21 cellular contexts compared by ENCODE assay signal in genomic region chr7:151891753-151892152, GRCh38. TPM values are rescaled to one million over a fixed set of nuclear protein-coding genes. Genes with fewer than 3 reads are reported as not detected.
A peak's percentile ranks its signal among the peaks of the same experiment; 100 is the strongest.
DNase-seq lines count a peak whose midpoint lies in the region; FAIRE-seq and TF ChIP-seq lines count a peak whose summit lies in the region.
"Had no signal": no experiment of that assay in that cellular context is flagged by ENCODE, and none has a peak within 500 bp of the region (broad histone marks: within the 10 kb centered on the region; RNA-seq: fewer than 3 reads in every experiment).

No MANE protein-coding gene starts in this region.

- H3K27ac ChIP-seq in kidney (ENCODE audit: low read depth in 2 of 2, low read length in 2 of 2) (no peak overlapping the region), RWPE1 (no peak overlapping the region)
- H3K27ac ChIP-seq: 22Rv1, A549, C4-2B had no signal

- intact Hi-C loops in kidney (cut with DNase I) = no loop called here
- intact Hi-C loops in posterior vena cava (cut with DNase I) = no loop called here

- no peak overlapping the region for H3K4me3 ChIP-seq in kidney (ENCODE audit: low read length in 2 of 2)
- H3K4me3 ChIP-seq: A549, HAP-1 had no signal

- POLR2A ChIA-PET in RWPE1 (lab: Yijun Ruan, JAX; ENCODE audit: low non-redundant PET) = no interaction called here

- no peak for TF ChIP-seq CTCF in kidney (IDR thresholded peaks at IDR 0.05; ENCODE audit: borderline replicate concordance, extremely low read depth, insufficient read depth)
- no peak for TF ChIP-seq CTCF in RWPE1 (conservative IDR thresholded peaks at IDR 0.05; ENCODE audit: low read depth)

- no peaks in the 10 kb centered on the region for H3K36me3 ChIP-seq in kidney (ENCODE audit: control insufficient read depth in 1 of 2, insufficient read depth in 2 of 2, low read length in 2 of 2)
- H3K36me3 ChIP-seq: HAP-1 had no signal

- no peak overlapping the region for H3K27ac Mint-ChIP-seq in immature natural killer cell
- H3K27ac Mint-ChIP-seq: CD4-positive, alpha-beta T cell had no signal

- no peaks in the 10 kb centered on the region for H3K9me3 ChIP-seq in kidney (ENCODE audit: control insufficient read depth in 1 of 2, low read length in 2 of 2)
- H3K9me3 ChIP-seq: A549, Caco-2, HAP-1 had no signal

- no peak overlapping the region for H3K4me3 Mint-ChIP-seq in immature natural killer cell
- H3K4me3 Mint-ChIP-seq: CD4-positive, alpha-beta T cell had no signal

- FAIRE-seq in kidney (lab: Jason Lieb, UNC) = no peak
- FAIRE-seq: A549, D721Med, G401.6, GM12892, GM18507, H1, HepG2 had no signal

- H3K4me1 ChIP-seq in kidney (ENCODE audit: control insufficient read depth in 1 of 2, insufficient read depth in 1 of 2, low read depth in 1 of 2, low read length in 2 of 2) = no peaks in the 10 kb centered on the region
- H3K4me1 ChIP-seq: Caco-2, HAP-1 had no signal

- H3K27me3 Mint-ChIP-seq in immature natural killer cell (ENCODE audit: low read depth in 3 of 3) = peaks cover 0 to 10% (median 9%) of the 10 kb centered on the region in 3 donors

- no peaks in the 10 kb centered on the region for H3K36me3 Mint-ChIP-seq in immature natural killer cell

- peak; percentile 25 for DNase-seq in activated effector memory CD4-positive, alpha-beta T cell treated with anti-CD3 and anti-CD28 coated beads, Interleukin-2, amount 50 U/mL, for 16 hours
- DNase-seq in activated effector memory CD4-positive, alpha-beta T cell treated with Interleukin-2 at 50 U/mL for 16 hours = no peak
- DNase-seq in ecto neural progenitor cell (ENCODE audit: low spot score) (peak; percentile 38), kidney (peak; percentile 35), posterior vena cava (ENCODE audit: low spot score) (peak; percentile 59), RWPE1 (ENCODE audit: low spot score) (no peak), immature natural killer cell (no peak)
- DNase-seq in effector CD8-positive, alpha-beta T cell (lab: John Stamatoyannopoulos, UW) = no peak
- DNase-seq: AML-193; CD4-positive, alpha-beta T cell had no signal

- CTCF ChIA-PET in RWPE1 (lab: Yijun Ruan, JAX) = no interaction called here

- H3K9ac ChIP-seq in kidney (ENCODE audit: low read length in 2 of 2) = no peak overlapping the region

- H3K4me1 Mint-ChIP-seq in immature natural killer cell = no peaks in the 10 kb centered on the region

- no peaks in the 10 kb centered on the region for H3K9me3 Mint-ChIP-seq in immature natural killer cell
- H3K9me3 Mint-ChIP-seq: CD4-positive, alpha-beta T cell had no signal

RNA-seq across cellular contexts. Expression of gene PRKAG2, which starts 14.8 kb away (rescaled TPM):
- total RNA-seq in kidney (40.7 TPM), posterior vena cava (10 to 100 TPM; 91.8 to 94.2 TPM)
- polyA plus RNA-seq in kidney (ENCODE audit: insufficient read depth, low read depth, low replicate concordance) (40.9 TPM), immature natural killer cell (10 to 100 TPM; 14.7 to 22.5 (median 19.1) TPM)

Comparison
In these comparisons a context has a peak if more than half of its experiments do, and no peak if none do; other contexts are left out.
1. DNase-seq: peak in activated effector memory CD4-positive, alpha-beta T cell treated with anti-CD3 and anti-CD28 coated beads, Interleukin-2, amount 50 U/mL, for 16 hours (single experiment), ecto neural progenitor cell (single experiment), kidney (single experiment) and posterior vena cava (single experiment); none in activated effector memory CD4-positive, alpha-beta T cell treated with Interleukin-2 at 50 U/mL for 16 hours (single experiment), effector CD8-positive, alpha-beta T cell (single experiment), RWPE1 (single experiment) and immature natural killer cell (0 of 3).